ENCODE assay signal across 18 cellular contexts in genomic region chr7:117825132-117825531, GRCh38. TPM values are rescaled to one million over a fixed set of nuclear protein-coding genes. Genes with fewer than 3 reads are reported as not detected.
DNase-seq lines count a peak whose midpoint lies in the region; ATAC-seq and TF ChIP-seq lines count a peak whose summit lies in the region.
"Had no signal": no experiment of that assay in that cellular context is flagged by ENCODE, and none has a peak within 500 bp of the region (broad histone marks: within the 10 kb centered on the region; RNA-seq: fewer than 3 reads in every experiment).

No MANE protein-coding gene starts in this region.

- no peaks in the 10 kb centered on the region for H4K20me1 ChIP-seq in PC-3 (ENCODE audit: low read length)

- DNase-seq in Daoy (ENCODE audit: low read depth) (peak; percentile 58), PC-3 (peak; percentile 18), dedifferentiated amniotic fluid mesenchymal stem cell (ENCODE audit: extremely low spot score) (peak; percentile 31), kidney glomerular epithelial cell (lab: John Stamatoyannopoulos, UW) (peak; percentile 68), natural killer cell (no peak), Calu3 (no peak), putamen (ENCODE audit: low spot score) (no peak)
- DNase-seq: activated T-cell treated with anti-CD3 and anti-CD28 coated beads, Interleukin-2, amount 50 U/mL, for 1 hour; Caco-2; endodermal cell; GOT3; islet precursor cell; NCI-H2081; NCI-H69; substantia nigra had no signal

- H3K9me3 ChIP-seq in PC-3 (ENCODE audit: low read length) = no peaks in the 10 kb centered on the region
- H3K9me3 ChIP-seq: Caco-2, right atrium auricular region had no signal

- H3K27me3 Mint-ChIP-seq in natural killer cell (ENCODE audit: low read depth in 2 of 2) = no peaks in the 10 kb centered on the region
- H3K27me3 Mint-ChIP-seq in Calu3 (ENCODE audit: unreplicated experiment) = no peaks in the 10 kb centered on the region

- no peaks in the 10 kb centered on the region for H3K9me2 ChIP-seq in PC-3 (replicated peaks; ENCODE audit: low read length)

- intact Hi-C loops in PC-3 (cut with micrococcal nuclease) (loop anchor here (5.0 kb wide), 1 partner anchor 127 kb away; no protein-coding TSS in a partner anchor), natural killer cell (cut with micrococcal nuclease) (no loop called here), Calu3 (cut with micrococcal nuclease; ENCODE audit: unreplicated experiment) (no loop called here)

- no peaks in the 10 kb centered on the region for H3F3A ChIP-seq in PC-3 (ENCODE audit: low read length, unreplicated experiment)

- H3K27ac ChIP-seq in PC-3 (ENCODE audit: low read length) = no peak overlapping the region
- H3K27ac ChIP-seq: right atrium auricular region had no signal

- H3K36me3 Mint-ChIP-seq in natural killer cell = no peaks in the 10 kb centered on the region
- no peaks in the 10 kb centered on the region for H3K36me3 Mint-ChIP-seq in Calu3 (ENCODE audit: insufficient read depth, unreplicated experiment)
- H3K36me3 Mint-ChIP-seq: activated naive CD4-positive, alpha-beta T cell treated with anti-CD3 and anti-CD28 coated beads, Interleukin-2, amount 50 U/mL, for 72 hours had no signal

- CTCF ChIA-PET in PC-3 (lab: Charles Lee) = no interaction called here
- CTCF ChIA-PET in Calu3 (lab: Charles Lee) = no interaction called here

- no peak overlapping the region for H3K9ac ChIP-seq in PC-3 (ENCODE audit: low read length)

- H3K4me3 Mint-ChIP-seq in natural killer cell = no peak overlapping the region
- H3K4me3 Mint-ChIP-seq in Calu3 (ENCODE audit: low read depth, unreplicated experiment) = no peak overlapping the region
- H3K4me3 Mint-ChIP-seq: endodermal cell had no signal

- ATAC-seq in PC-3 (no peak), natural killer cell (no peak), GM19328 (IDR thresholded peaks at IDR 0.05; ENCODE audit: unreplicated experiment) (no peak)
- ATAC-seq: activated naive CD4-positive, alpha-beta T cell treated with anti-CD3 and anti-CD28 coated beads, Interleukin-2, amount 50 U/mL, for 72 hours had no signal

- TF ChIP-seq CTCF in PC-3 (conservative IDR thresholded peaks at IDR 0.05; ENCODE audit: low read depth, low read length) (no peak), natural killer cell (IDR thresholded peaks at IDR 0.05) (no peak), Calu3 (IDR thresholded peaks at IDR 0.05; ENCODE audit: unreplicated experiment) (no peak)

- H3K4me1 Mint-ChIP-seq in natural killer cell = no peaks in the 10 kb centered on the region
- peaks cover 16% of the 10 kb centered on the region for H3K4me1 Mint-ChIP-seq in Calu3 (ENCODE audit: low read depth, unreplicated experiment)

- no peak overlapping the region for H2AFZ ChIP-seq in PC-3 (ENCODE audit: low read length)

- no peaks in the 10 kb centered on the region for H3K36me3 ChIP-seq in PC-3 (ENCODE audit: low read depth, low read length)
- H3K36me3 ChIP-seq: right atrium auricular region had no signal

- H3K4me2 ChIP-seq in PC-3 (ENCODE audit: low read length) = no peak overlapping the region

- peaks cover 12% of the 10 kb centered on the region for H3K4me1 ChIP-seq in PC-3 (ENCODE audit: insufficient read depth, low read length)
- H3K4me1 ChIP-seq: Caco-2 had no signal

- POLR2A ChIA-PET in PC-3 (lab: Charles Lee; ENCODE audit: unreplicated experiment) = no interaction called here

- no peak overlapping the region for H3K4me3 ChIP-seq in PC-3 (ENCODE audit: low read length)
- H3K4me3 ChIP-seq: right atrium auricular region had no signal

- no peaks in the 10 kb centered on the region for H3K27me3 ChIP-seq in PC-3 (ENCODE audit: low read length)
- H3K27me3 ChIP-seq: right atrium auricular region had no signal

- H3K79me2 ChIP-seq in PC-3 (ENCODE audit: low read length) = no peaks in the 10 kb centered on the region

- H3K9me3 Mint-ChIP-seq in natural killer cell (peaks cover 2% of the 10 kb centered on the region in 2 donors), Calu3 (ENCODE audit: low read depth, unreplicated experiment) (no peaks in the 10 kb centered on the region)
- H3K9me3 Mint-ChIP-seq: activated naive CD4-positive, alpha-beta T cell treated with anti-CD3 and anti-CD28 coated beads, Interleukin-2, amount 50 U/mL, for 72 hours; endodermal cell had no signal

- BruUV-seq in PC-3 (replicated peaks; lab: Mats Ljungman, UMichigan) (no TSS peak), Calu3 (replicated peaks; lab: Mats Ljungman, UMichigan) (no TSS peak)

- H3K27ac Mint-ChIP-seq in natural killer cell (no peak overlapping the region), Calu3 (ENCODE audit: unreplicated experiment) (no peak overlapping the region)
- H3K27ac Mint-ChIP-seq: activated naive CD4-positive, alpha-beta T cell treated with anti-CD3 and anti-CD28 coated beads, Interleukin-2, amount 50 U/mL, for 72 hours; endodermal cell had no signal

RNA-seq across cellular contexts. Expression of gene CTTNBP2, which starts 48.1 kb away (rescaled TPM):
- total RNA-seq in Daoy (2014; rRNA removed; shearing (Covaris generic)) = 3.6 TPM in 2 replicates
- total RNA-seq in PC-3 (2014; rRNA removed) (1.0 and 1.1 TPM in 2 replicates), natural killer cell (under 1 TPM in 1 of 3 donors, not detected in 2; 0.10 TPM), Calu3 (2022) (2.3 and 2.4 TPM in 2 replicates)
- total RNA-seq: activated naive CD4-positive, alpha-beta T cell treated with anti-CD3 and anti-CD28 coated beads, Interleukin-2, amount 50 U/mL, for 72 hours had no signal

Comparison
In these comparisons a context has a peak if more than half of its experiments do, and no peak if none do; other contexts are left out.
1. DNase-seq: peak in Daoy (single experiment), PC-3 (single experiment), dedifferentiated amniotic fluid mesenchymal stem cell (single experiment) and kidney glomerular epithelial cell (single experiment); none in natural killer cell (single experiment), Calu3 (single experiment) and putamen (single experiment).